ENCODE assay signal across 1 cellular context in genomic region chr14:63745858-63746425, GRCh38.
TF ChIP-seq lines count a peak whose summit lies in the region.

No MANE protein-coding gene starts in this region.

TF ChIP-seq in GM12878, 131 proteins besides CTCF, POLR2A, EP300 and RAD21 (continued from another document and continues in another):
- peak; percentile 90 for TF ChIP-seq RELB (IDR thresholded peaks at IDR 0.05; ENCODE audit: low read depth)
- peak; percentile 17; the same call in 1 of the 2 replicates for TF ChIP-seq JUNB (IDR thresholded peaks at IDR 0.05)
- no peak for TF ChIP-seq RCOR1 (conservative IDR thresholded peaks at IDR 0.05; ENCODE audit: low read depth, low read length)
- TF ChIP-seq, protein P1, sequence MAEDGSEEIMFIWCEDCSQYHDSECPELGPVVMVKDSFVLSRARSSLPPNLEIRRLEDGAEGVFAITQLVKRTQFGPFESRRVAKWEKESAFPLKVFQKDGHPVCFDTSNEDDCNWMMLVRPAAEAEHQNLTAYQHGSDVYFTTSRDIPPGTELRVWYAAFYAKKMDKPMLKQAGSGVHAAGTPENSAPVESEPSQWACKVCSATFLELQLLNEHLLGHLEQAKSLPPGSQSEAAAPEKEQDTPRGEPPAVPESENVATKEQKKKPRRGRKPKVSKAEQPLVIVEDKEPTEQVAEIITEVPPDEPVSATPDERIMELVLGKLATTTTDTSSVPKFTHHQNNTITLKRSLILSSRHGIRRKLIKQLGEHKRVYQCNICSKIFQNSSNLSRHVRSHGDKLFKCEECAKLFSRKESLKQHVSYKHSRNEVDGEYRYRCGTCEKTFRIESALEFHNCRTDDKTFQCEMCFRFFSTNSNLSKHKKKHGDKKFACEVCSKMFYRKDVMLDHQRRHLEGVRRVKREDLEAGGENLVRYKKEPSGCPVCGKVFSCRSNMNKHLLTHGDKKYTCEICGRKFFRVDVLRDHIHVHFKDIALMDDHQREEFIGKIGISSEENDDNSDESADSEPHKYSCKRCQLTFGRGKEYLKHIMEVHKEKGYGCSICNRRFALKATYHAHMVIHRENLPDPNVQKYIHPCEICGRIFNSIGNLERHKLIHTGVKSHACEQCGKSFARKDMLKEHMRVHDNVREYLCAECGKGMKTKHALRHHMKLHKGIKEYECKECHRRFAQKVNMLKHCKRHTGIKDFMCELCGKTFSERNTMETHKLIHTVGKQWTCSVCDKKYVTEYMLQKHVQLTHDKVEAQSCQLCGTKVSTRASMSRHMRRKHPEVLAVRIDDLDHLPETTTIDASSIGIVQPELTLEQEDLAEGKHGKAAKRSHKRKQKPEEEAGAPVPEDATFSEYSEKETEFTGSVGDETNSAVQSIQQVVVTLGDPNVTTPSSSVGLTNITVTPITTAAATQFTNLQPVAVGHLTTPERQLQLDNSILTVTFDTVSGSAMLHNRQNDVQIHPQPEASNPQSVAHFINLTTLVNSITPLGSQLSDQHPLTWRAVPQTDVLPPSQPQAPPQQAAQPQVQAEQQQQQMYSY (CRISPR knock-in tag; IDR thresholded peaks at IDR 0.05), result no peak
- TF ChIP-seq KAT2A (conservative IDR thresholded peaks at IDR 0.05; ENCODE audit: control insufficient read depth, low read depth, low read length), result no peak
- peak; percentile 79 for TF ChIP-seq USF1 (IDR thresholded peaks at IDR 0.05; ENCODE audit: borderline replicate concordance, extremely low read length, insufficient read depth, low read depth, low read length)
- peak; percentile 84 for TF ChIP-seq EED (IDR thresholded peaks at IDR 0.05; ENCODE audit: low read depth)
- TF ChIP-seq ZBED1 (IDR thresholded peaks at IDR 0.05; ENCODE audit: borderline replicate concordance), result no peak
- TF ChIP-seq HCFC1 (IDR thresholded peaks at IDR 0.05; ENCODE audit: low read length), result no peak
- peak; percentile 58 for TF ChIP-seq SMAD1 (IDR thresholded peaks at IDR 0.05; ENCODE audit: low read depth, partially characterized antibody)
- peak; percentile 25; the same call in 1 of the 2 replicates for TF ChIP-seq JUND (IDR thresholded peaks at IDR 0.05; ENCODE audit: low read depth, low read length)
- no peak for TF ChIP-seq ZNF217 (IDR thresholded peaks at IDR 0.05)
- TF ChIP-seq, protein P2, sequence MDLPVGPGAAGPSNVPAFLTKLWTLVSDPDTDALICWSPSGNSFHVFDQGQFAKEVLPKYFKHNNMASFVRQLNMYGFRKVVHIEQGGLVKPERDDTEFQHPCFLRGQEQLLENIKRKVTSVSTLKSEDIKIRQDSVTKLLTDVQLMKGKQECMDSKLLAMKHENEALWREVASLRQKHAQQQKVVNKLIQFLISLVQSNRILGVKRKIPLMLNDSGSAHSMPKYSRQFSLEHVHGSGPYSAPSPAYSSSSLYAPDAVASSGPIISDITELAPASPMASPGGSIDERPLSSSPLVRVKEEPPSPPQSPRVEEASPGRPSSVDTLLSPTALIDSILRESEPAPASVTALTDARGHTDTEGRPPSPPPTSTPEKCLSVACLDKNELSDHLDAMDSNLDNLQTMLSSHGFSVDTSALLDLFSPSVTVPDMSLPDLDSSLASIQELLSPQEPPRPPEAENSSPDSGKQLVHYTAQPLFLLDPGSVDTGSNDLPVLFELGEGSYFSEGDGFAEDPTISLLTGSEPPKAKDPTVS (IDR thresholded peaks at IDR 0.05; ENCODE audit: low read depth, low read length), result no peak
- no peak for TF ChIP-seq ZZZ3 (IDR thresholded peaks at IDR 0.05; ENCODE audit: control insufficient read depth, insufficient read length, low read depth)
- TF ChIP-seq NKRF (conservative IDR thresholded peaks at IDR 0.05), result no peak; the same call in 1 of the 2 replicates
- 0 out of 2 replicates have a peak, but pooled peaks have one; percentile 16 for TF ChIP-seq TBL1XR1 (IDR thresholded peaks at IDR 0.05; ENCODE audit: low read depth, low read length)
- TF ChIP-seq BCL3 (IDR thresholded peaks at IDR 0.05; ENCODE audit: borderline replicate concordance, insufficient read depth, low read depth, low read length, poor library complexity, severe bottlenecking), result no peak
- TF ChIP-seq, protein P3, sequence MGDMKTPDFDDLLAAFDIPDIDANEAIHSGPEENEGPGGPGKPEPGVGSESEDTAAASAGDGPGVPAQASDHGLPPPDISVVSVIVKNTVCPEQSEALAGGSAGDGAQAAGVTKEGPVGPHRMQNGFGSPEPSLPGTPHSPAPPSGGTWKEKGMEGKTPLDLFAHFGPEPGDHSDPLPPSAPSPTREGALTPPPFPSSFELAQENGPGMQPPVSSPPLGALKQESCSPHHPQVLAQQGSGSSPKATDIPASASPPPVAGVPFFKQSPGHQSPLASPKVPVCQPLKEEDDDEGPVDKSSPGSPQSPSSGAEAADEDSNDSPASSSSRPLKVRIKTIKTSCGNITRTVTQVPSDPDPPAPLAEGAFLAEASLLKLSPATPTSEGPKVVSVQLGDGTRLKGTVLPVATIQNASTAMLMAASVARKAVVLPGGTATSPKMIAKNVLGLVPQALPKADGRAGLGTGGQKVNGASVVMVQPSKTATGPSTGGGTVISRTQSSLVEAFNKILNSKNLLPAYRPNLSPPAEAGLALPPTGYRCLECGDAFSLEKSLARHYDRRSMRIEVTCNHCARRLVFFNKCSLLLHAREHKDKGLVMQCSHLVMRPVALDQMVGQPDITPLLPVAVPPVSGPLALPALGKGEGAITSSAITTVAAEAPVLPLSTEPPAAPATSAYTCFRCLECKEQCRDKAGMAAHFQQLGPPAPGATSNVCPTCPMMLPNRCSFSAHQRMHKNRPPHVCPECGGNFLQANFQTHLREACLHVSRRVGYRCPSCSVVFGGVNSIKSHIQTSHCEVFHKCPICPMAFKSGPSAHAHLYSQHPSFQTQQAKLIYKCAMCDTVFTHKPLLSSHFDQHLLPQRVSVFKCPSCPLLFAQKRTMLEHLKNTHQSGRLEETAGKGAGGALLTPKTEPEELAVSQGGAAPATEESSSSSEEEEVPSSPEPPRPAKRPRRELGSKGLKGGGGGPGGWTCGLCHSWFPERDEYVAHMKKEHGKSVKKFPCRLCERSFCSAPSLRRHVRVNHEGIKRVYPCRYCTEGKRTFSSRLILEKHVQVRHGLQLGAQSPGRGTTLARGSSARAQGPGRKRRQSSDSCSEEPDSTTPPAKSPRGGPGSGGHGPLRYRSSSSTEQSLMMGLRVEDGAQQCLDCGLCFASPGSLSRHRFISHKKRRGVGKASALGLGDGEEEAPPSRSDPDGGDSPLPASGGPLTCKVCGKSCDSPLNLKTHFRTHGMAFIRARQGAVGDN (IDR thresholded peaks at IDR 0.05), result peak; percentile 88
- no peak for TF ChIP-seq MYC (IDR thresholded peaks at IDR 0.05; ENCODE audit: insufficient read depth, insufficient read length, insufficient replicate concordance, low read length, severe bottlenecking)
- TF ChIP-seq IKZF1 (conservative IDR thresholded peaks at IDR 0.05), result peak; percentile 93
- no peak for TF ChIP-seq PAX8 (IDR thresholded peaks at IDR 0.05)
- TF ChIP-seq TAF1 (IDR thresholded peaks at IDR 0.05; ENCODE audit: borderline replicate concordance, low read depth, low read length), result no peak
- TF ChIP-seq, protein P4, sequence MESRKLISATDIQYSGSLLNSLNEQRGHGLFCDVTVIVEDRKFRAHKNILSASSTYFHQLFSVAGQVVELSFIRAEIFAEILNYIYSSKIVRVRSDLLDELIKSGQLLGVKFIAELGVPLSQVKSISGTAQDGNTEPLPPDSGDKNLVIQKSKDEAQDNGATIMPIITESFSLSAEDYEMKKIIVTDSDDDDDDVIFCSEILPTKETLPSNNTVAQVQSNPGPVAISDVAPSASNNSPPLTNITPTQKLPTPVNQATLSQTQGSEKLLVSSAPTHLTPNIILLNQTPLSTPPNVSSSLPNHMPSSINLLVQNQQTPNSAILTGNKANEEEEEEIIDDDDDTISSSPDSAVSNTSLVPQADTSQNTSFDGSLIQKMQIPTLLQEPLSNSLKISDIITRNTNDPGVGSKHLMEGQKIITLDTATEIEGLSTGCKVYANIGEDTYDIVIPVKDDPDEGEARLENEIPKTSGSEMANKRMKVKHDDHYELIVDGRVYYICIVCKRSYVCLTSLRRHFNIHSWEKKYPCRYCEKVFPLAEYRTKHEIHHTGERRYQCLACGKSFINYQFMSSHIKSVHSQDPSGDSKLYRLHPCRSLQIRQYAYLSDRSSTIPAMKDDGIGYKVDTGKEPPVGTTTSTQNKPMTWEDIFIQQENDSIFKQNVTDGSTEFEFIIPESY (IDR thresholded peaks at IDR 0.05), result no peak
- no peak for TF ChIP-seq FOXK2 (IDR thresholded peaks at IDR 0.05)
- TF ChIP-seq RB1 (IDR thresholded peaks at IDR 0.05; ENCODE audit: borderline replicate concordance), result no peak
- no peak for TF ChIP-seq SUPT20H (IDR thresholded peaks at IDR 0.05; ENCODE audit: borderline replicate concordance, control insufficient read depth, low read depth, low read length)
- peak; percentile 43; the same call in 1 of the 2 replicates for TF ChIP-seq MYB (IDR thresholded peaks at IDR 0.05; ENCODE audit: borderline replicate concordance, low read depth, low read length)
- TF ChIP-seq PML (IDR thresholded peaks at IDR 0.05; ENCODE audit: low read length), result no peak
- TF ChIP-seq POU2F2 (IDR thresholded peaks at IDR 0.05; ENCODE audit: borderline replicate concordance, low read depth, low read length), result 0 out of 3 replicates have a peak, but pooled peaks have one; percentile 24
- TF ChIP-seq LARP7 (IDR thresholded peaks at IDR 0.05), result no peak
- TF ChIP-seq SUZ12 (IDR thresholded peaks at IDR 0.05; ENCODE audit: unreplicated experiment), result no peak
- no peak for TF ChIP-seq RELA (IDR thresholded peaks at IDR 0.05; ENCODE audit: borderline replicate concordance, partially characterized antibody)
- TF ChIP-seq, protein P5, sequence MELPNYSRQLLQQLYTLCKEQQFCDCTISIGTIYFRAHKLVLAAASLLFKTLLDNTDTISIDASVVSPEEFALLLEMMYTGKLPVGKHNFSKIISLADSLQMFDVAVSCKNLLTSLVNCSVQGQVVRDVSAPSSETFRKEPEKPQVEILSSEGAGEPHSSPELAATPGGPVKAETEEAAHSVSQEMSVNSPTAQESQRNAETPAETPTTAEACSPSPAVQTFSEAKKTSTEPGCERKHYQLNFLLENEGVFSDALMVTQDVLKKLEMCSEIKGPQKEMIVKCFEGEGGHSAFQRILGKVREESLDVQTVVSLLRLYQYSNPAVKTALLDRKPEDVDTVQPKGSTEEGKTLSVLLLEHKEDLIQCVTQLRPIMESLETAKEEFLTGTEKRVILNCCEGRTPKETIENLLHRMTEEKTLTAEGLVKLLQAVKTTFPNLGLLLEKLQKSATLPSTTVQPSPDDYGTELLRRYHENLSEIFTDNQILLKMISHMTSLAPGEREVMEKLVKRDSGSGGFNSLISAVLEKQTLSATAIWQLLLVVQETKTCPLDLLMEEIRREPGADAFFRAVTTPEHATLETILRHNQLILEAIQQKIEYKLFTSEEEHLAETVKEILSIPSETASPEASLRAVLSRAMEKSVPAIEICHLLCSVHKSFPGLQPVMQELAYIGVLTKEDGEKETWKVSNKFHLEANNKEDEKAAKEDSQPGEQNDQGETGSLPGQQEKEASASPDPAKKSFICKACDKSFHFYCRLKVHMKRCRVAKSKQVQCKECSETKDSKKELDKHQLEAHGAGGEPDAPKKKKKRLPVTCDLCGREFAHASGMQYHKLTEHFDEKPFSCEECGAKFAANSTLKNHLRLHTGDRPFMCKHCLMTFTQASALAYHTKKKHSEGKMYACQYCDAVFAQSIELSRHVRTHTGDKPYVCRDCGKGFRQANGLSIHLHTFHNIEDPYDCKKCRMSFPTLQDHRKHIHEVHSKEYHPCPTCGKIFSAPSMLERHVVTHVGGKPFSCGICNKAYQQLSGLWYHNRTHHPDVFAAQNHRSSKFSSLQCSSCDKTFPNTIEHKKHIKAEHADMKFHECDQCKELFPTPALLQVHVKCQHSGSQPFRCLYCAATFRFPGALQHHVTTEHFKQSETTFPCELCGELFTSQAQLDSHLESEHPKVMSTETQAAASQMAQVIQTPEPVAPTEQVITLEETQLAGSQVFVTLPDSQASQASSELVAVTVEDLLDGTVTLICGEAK (IDR thresholded peaks at IDR 0.05; ENCODE audit: borderline replicate concordance), result no peak; the same call in 1 of the 2 replicates
- no peak for TF ChIP-seq TCF3 (IDR thresholded peaks at IDR 0.05; ENCODE audit: borderline replicate concordance, insufficient read depth, low read depth, low read length)
- peak; percentile 28; the same call in 1 of the 2 replicates for TF ChIP-seq CHD2 (IDR thresholded peaks at IDR 0.05; ENCODE audit: borderline replicate concordance, low read depth, low read length)
- TF ChIP-seq RUNX3 (IDR thresholded peaks at IDR 0.05; ENCODE audit: low read length), result peak; percentile 73
- peak; percentile 77 for TF ChIP-seq NR2C1 (IDR thresholded peaks at IDR 0.05)
